In the genomic region with DNA sequence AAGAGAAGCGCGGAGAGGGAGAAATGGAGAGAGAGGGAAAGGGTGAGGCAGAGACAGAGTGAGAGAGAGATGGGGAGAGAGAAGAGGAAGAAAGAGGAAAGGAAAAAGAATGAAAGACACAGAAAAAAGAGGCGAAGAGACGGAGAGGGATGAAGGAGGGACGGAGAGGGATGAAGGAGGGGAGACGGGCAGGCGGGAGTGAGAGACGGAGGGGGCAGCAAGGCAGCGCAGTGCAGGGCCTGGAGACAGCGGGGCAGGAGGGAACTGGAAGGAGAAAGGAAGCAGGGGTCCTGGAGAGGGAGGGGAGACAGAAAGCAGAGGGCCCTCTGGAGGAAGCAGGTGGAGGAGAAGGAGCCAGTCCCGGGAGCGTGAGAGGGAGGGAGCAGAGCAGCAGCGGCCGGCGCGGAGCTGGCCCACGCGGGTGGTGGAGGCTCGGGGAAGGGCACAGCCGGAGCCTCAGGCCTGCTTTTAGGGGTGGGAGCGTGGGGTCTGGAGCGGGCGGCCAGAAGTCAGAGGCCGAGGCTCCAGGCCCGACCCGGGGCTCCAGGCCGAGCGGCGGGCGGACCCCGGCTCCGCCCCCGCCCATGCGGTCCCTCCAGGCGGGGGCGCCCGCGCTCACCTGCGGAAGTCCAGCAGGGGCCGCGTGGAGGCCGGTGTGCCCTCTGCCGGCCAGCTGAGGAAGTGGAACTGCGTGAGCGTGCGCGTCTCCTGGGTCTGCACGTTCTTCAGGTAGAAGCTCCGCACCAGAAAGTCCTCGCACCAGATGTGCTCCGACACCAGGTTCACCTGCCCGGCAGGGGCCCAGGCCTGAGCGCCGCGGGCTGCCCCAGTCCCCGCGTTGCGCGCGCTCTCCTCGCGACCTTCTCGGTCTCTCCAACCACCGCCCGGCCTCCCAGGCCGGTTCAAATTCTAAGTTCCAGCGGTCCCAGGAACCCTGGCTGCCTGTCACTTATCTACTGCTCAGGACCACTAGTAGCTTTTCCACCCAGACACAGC, we compare ENCODE assay signal across 8 cellular contexts. TPM values are rescaled to one million over a fixed set of nuclear protein-coding genes. Genes with fewer than 3 reads are reported as not detected.
DNase-seq lines count a peak whose midpoint lies in the region; ATAC-seq and TF ChIP-seq lines count a peak whose summit lies in the region.

No MANE protein-coding gene starts in this region.

- peak overlapping the region; percentile 91 for H3K4me2 ChIP-seq in PC-3 (ENCODE audit: low read length)

- intact Hi-C loops in Calu3 (cut with micrococcal nuclease; ENCODE audit: unreplicated experiment), result loop anchor here (5.0 kb wide), 2 partner anchors 42 to 117 kb away; partner anchors contain the start of genes CNPPD1, RETREG2, TUBA4A and TUBA4B
- intact Hi-C loops in PC-3 (cut with micrococcal nuclease), result loop anchor here (1.0 to 5.0 kb wide), 5 partner anchors 15 to 134 kb away; partner anchors contain the start of genes ABCB6, CNPPD1, DNAJB2 and NHEJ1

- H3K79me2 ChIP-seq in PC-3 (ENCODE audit: low read length), result no peaks in the 10 kb centered on the region

- H3K9me2 ChIP-seq in PC-3 (replicated peaks; ENCODE audit: low read length), result no peaks in the 10 kb centered on the region

- peak overlapping the region; percentile 96 for H2AFZ ChIP-seq in PC-3 (ENCODE audit: low read length)

- H3K27me3 Mint-ChIP-seq in Calu3 (ENCODE audit: unreplicated experiment) (peaks cover 15% of the 10 kb centered on the region), nephron progenitor cell (ENCODE audit: low read depth, poor library complexity) (peaks cover 69% of the 10 kb centered on the region)
- H3K27me3 Mint-ChIP-seq in stimulated activated naive CD8-positive, alpha-beta T cell treated with anti-CD3 and anti-CD28 coated beads, Interleukin-15, Interleukin-2, amounts not matched to agents 100 ng/mL and 50 ng/mL, for 24 hours, result no peaks in the 10 kb centered on the region

- H3K4me3 Mint-ChIP-seq in Calu3 (ENCODE audit: low read depth, unreplicated experiment) (peak overlapping the region; percentile 53), nephron progenitor cell (peak overlapping the region; percentile 83)
- H3K4me3 Mint-ChIP-seq in stimulated activated naive CD8-positive, alpha-beta T cell treated with anti-CD3 and anti-CD28 coated beads, Interleukin-15, Interleukin-2, amounts not matched to agents 100 ng/mL and 50 ng/mL, for 24 hours, result peak overlapping the region; percentile 73

- no peak overlapping the region for H3K27ac ChIP-seq in PC-3 (ENCODE audit: low read length)

- H3K4me3 ChIP-seq in PC-3 (ENCODE audit: low read length), result peak overlapping the region; percentile 72
- H3K4me3 ChIP-seq in fibroblast of pulmonary artery (replicated peaks; ENCODE audit: low read depth, low read length), result peak overlapping the region; percentile 47

- BruUV-seq in Calu3 (replicated peaks; lab: Mats Ljungman, UMichigan) (no TSS peak), PC-3 (replicated peaks; lab: Mats Ljungman, UMichigan) (no TSS peak)

- H3K36me3 ChIP-seq in PC-3 (ENCODE audit: low read depth, low read length), result no peaks in the 10 kb centered on the region

- TF ChIP-seq CTCF in Calu3 (IDR thresholded peaks at IDR 0.05; ENCODE audit: unreplicated experiment) (peak; percentile 99), PC-3 (conservative IDR thresholded peaks at IDR 0.05; ENCODE audit: low read depth, low read length) (peak; percentile 95), fibroblast of pulmonary artery (IDR thresholded peaks at IDR 0.05; ENCODE audit: low read length, missing control alignments) (peak; percentile 66), nephron progenitor cell (IDR thresholded peaks at IDR 0.05) (peak; percentile 98)

- no peak overlapping the region for H3K27ac Mint-ChIP-seq in Calu3 (ENCODE audit: unreplicated experiment)
- no peak overlapping the region for H3K27ac Mint-ChIP-seq in nephron progenitor cell
- H3K27ac Mint-ChIP-seq in stimulated activated naive CD8-positive, alpha-beta T cell treated with anti-CD3 and anti-CD28 coated beads, Interleukin-15, Interleukin-2, amounts not matched to agents 100 ng/mL and 50 ng/mL, for 24 hours, result peak overlapping the region; percentile 88

- H3K9ac ChIP-seq in PC-3 (ENCODE audit: low read length), result peak overlapping the region; percentile 75

- H3K36me3 Mint-ChIP-seq in Calu3 (ENCODE audit: insufficient read depth, unreplicated experiment) (peaks cover 8% of the 10 kb centered on the region), nephron progenitor cell (ENCODE audit: low read depth) (no peaks in the 10 kb centered on the region)
- H3K36me3 Mint-ChIP-seq in stimulated activated naive CD8-positive, alpha-beta T cell treated with anti-CD3 and anti-CD28 coated beads, Interleukin-15, Interleukin-2, amounts not matched to agents 100 ng/mL and 50 ng/mL, for 24 hours (ENCODE audit: low read depth), result no peaks in the 10 kb centered on the region

- H3K27me3 ChIP-seq in PC-3 (ENCODE audit: low read length), result no peaks in the 10 kb centered on the region

- H4K20me1 ChIP-seq in PC-3 (ENCODE audit: low read length), result no peaks in the 10 kb centered on the region

- DNase-seq in Calu3 (peak; percentile 94), HPDE6-E6E7 (ENCODE audit: extremely low spot score) (peak; percentile 83), PC-3 (peak; percentile 93), activated T-helper 1 cell treated with Interleukin-2 at 50 U/mL for 16 hours (ENCODE audit: low read depth) (peak; percentile 84), fibroblast of pulmonary artery (ENCODE audit: low read depth) (peak; percentile 82), nephron progenitor cell (peak; percentile 91)

- H3K9me3 Mint-ChIP-seq in Calu3 (ENCODE audit: low read depth, unreplicated experiment) (no peaks in the 10 kb centered on the region), nephron progenitor cell (no peaks in the 10 kb centered on the region)
- H3K9me3 Mint-ChIP-seq in stimulated activated naive CD8-positive, alpha-beta T cell treated with anti-CD3 and anti-CD28 coated beads, Interleukin-15, Interleukin-2, amounts not matched to agents 100 ng/mL and 50 ng/mL, for 24 hours, result no peaks in the 10 kb centered on the region

- CTCF ChIA-PET in Calu3 (lab: Charles Lee), result interaction anchor here (0.5 to 2.6 kb wide), 18 partner anchors 13 to 419 kb away, joined by 3 to 41 read pairs (median 6); partner anchors contain the start of genes ANKZF1, ATG9A, CNPPD1 and DNAJB2
- CTCF ChIA-PET in PC-3 (lab: Charles Lee), result interaction anchor here (0.5 to 2.8 kb wide), 15 partner anchors 15 to 528 kb away, joined by 3 to 39 read pairs (median 6); partner anchors contain the start of genes DNAJB2, DNPEP, GLB1L and STK16

- peaks cover 20% of the 10 kb centered on the region for H3K4me1 ChIP-seq in PC-3 (ENCODE audit: insufficient read depth, low read length)

- POLR2A ChIA-PET in PC-3 (lab: Charles Lee; ENCODE audit: unreplicated experiment), result interaction anchor here (0.8 to 1.2 kb wide), 3 partner anchors 16 to 65 kb away, joined by 3 to 5 read pairs (median 3); partner anchors contain the start of genes ANKZF1, ATG9A, DNAJB2 and TUBA4B

- ATAC-seq in GM19468 (IDR thresholded peaks at IDR 0.05; ENCODE audit: extremely low read depth, unreplicated experiment) (peak; percentile 59), PC-3 (peak; percentile 81)

- H3K9me3 ChIP-seq in PC-3 (ENCODE audit: low read length), result no peaks in the 10 kb centered on the region

- H3F3A ChIP-seq in PC-3 (ENCODE audit: low read length, unreplicated experiment), result no peaks in the 10 kb centered on the region

- H3K4me1 Mint-ChIP-seq in Calu3 (ENCODE audit: low read depth, unreplicated experiment), result peaks cover 6% of the 10 kb centered on the region
- peaks cover 9% of the 10 kb centered on the region for H3K4me1 Mint-ChIP-seq in nephron progenitor cell
- H3K4me1 Mint-ChIP-seq in stimulated activated naive CD8-positive, alpha-beta T cell treated with anti-CD3 and anti-CD28 coated beads, Interleukin-15, Interleukin-2, amounts not matched to agents 100 ng/mL and 50 ng/mL, for 24 hours (ENCODE audit: low read depth), result peaks cover 27% of the 10 kb centered on the region

RNA-seq across cellular contexts. Expression of gene PTPRN, which starts 14.5 kb away (rescaled TPM):
- not detected in 2 replicates for total RNA-seq in Calu3 (2022)
- total RNA-seq in PC-3 (2014; rRNA removed), result 0.07 TPM in 1 of 2 replicates, not detected in the other

RNA-seq across cellular contexts. Expression of gene DNAJB2, which starts 15.5 kb away (rescaled TPM):
- total RNA-seq in Calu3 (2022) (55.1 and 68.2 TPM in 2 replicates), PC-3 (2014; rRNA removed) (62.3 and 98.4 TPM in 2 replicates)

RNA-seq across cellular contexts. Expression of gene RESP18, which starts 37.9 kb away (rescaled TPM):
- total RNA-seq in Calu3 (2022), result not detected in 2 replicates
- total RNA-seq in PC-3 (2014; rRNA removed), result not detected in 2 replicates

RNA-seq across cellular contexts. Expression of gene TUBA4A, which starts 40.9 kb away (rescaled TPM):
- 68.8 and 97.9 TPM in 2 replicates for total RNA-seq in Calu3 (2022)
- 75.4 and 87.9 TPM in 2 replicates for total RNA-seq in PC-3 (2014; rRNA removed)

RNA-seq across cellular contexts. Expression of gene TUBA4B, which starts 41.6 kb away (rescaled TPM):
- not detected in 2 replicates for total RNA-seq in Calu3 (2022)
- total RNA-seq in PC-3 (2014; rRNA removed), result not detected in 2 replicates
